ENCODE assay signal across 21 cellular contexts in genomic region chr18:13175266-13175665, GRCh38. TPM values are rescaled to one million over a fixed set of nuclear protein-coding genes. Genes with fewer than 3 reads are reported as not detected.
"Had no signal": no experiment of that assay in that cellular context is flagged by ENCODE, and none has a peak within 500 bp of the region (broad histone marks: within the 10 kb centered on the region; RNA-seq: fewer than 3 reads in every experiment).

No MANE protein-coding gene starts in this region.

- H3K4me2 ChIP-seq: neural progenitor cell had no signal

- H3K36me3 Mint-ChIP-seq: activated CD8-positive, alpha-beta memory T cell treated with anti-CD3 and anti-CD28 coated beads, Interleukin-2, amount 10 ng/mL, durations not matched to agents 7 days and 5 days; activated naive CD4-positive, alpha-beta T cell treated with anti-CD3 and anti-CD28 coated beads, Interleukin-2, amount 50 U/mL, for 24 hours; memory B cell; neural progenitor cell; stimulated activated effector memory CD8-positive, alpha-beta T cell treated with anti-CD3 and anti-CD28 coated beads, Interleukin-12 subunit alpha, Interleukin-12 subunit beta, amount 100 ng/mL, for 72 hours; T-cell had no signal

- H3K27ac Mint-ChIP-seq: activated CD4-positive, alpha-beta T cell treated with anti-CD3 and anti-CD28 coated beads, Interleukin-2, amount 10 ng/mL, durations not matched to agents 24 days and 14 days; activated CD8-positive, alpha-beta memory T cell treated with anti-CD3 and anti-CD28 coated beads, Interleukin-2, amount 10 ng/mL, durations not matched to agents 7 days and 5 days; activated CD8-positive, alpha-beta T cell treated with anti-CD3 and anti-CD28 coated beads for 36 hours; activated naive CD4-positive, alpha-beta T cell treated with anti-CD3 and anti-CD28 coated beads, Interleukin-2, amount 50 U/mL, for 24 hours; activated T-helper 1 cell treated with anti-CD3 and anti-CD28 coated beads, Interleukin-12 subunit alpha, Interleukin-12 subunit beta, Interleukin-2, Interleukin-4 antibody, amounts not matched to agents 30 ng/mL and 10 ng/mL and 1 ng/mL, durations not matched to agents 14 hours and 24 hours and 36 hours; memory B cell; neural progenitor cell; stimulated activated effector memory CD8-positive, alpha-beta T cell treated with anti-CD3 and anti-CD28 coated beads, Interleukin-12 subunit alpha, Interleukin-12 subunit beta, amount 100 ng/mL, for 72 hours; stimulated activated naive CD8-positive, alpha-beta T cell treated with anti-CD3 and anti-CD28 coated beads, Interleukin-15, amount 100 ng/mL, for 72 hours; T-cell; T-helper 2 cell treated with Interferon-gamma antibody and Interleukin-4, amounts not matched to agents 5 μg/mL and 100 μg/mL, for 36 hours had no signal

- H3K9me3 ChIP-seq: ascending aorta, tibial nerve had no signal

- H3K27ac ChIP-seq: ascending aorta, brain microvascular endothelial cell, foreskin keratinocyte, neural progenitor cell, tibial nerve, VCaP had no signal

- H3K9ac ChIP-seq: neural progenitor cell had no signal

- ATAC-seq: activated CD8-positive, alpha-beta memory T cell treated with anti-CD3 and anti-CD28 coated beads, Interleukin-2, amount 10 ng/mL, durations not matched to agents 7 days and 5 days; activated CD8-positive, alpha-beta T cell treated with anti-CD3 and anti-CD28 coated beads for 36 hours; T-cell had no signal

- H2AFZ ChIP-seq: neural progenitor cell had no signal

- H3K36me3 ChIP-seq: ascending aorta, brain microvascular endothelial cell, neural progenitor cell, tibial nerve had no signal

- H3K4me3 ChIP-seq: ascending aorta, neural progenitor cell, tibial nerve had no signal

- DNase-seq: activated CD4-positive, alpha-beta T cell treated with anti-CD3 and anti-CD28 coated beads, Interleukin-2, amount 10 ng/mL, durations not matched to agents 24 days and 14 days; activated CD8-positive, alpha-beta memory T cell treated with anti-CD3 and anti-CD28 coated beads, Interleukin-2, amount 10 ng/mL, durations not matched to agents 7 days and 5 days; activated gamma-delta T cell; brain microvascular endothelial cell; central memory CD4-positive, alpha-beta T cell; effector CD8-positive, alpha-beta T cell; erythroblast; hippocampal formation; stimulated activated naive CD8-positive, alpha-beta T cell treated with anti-CD3 and anti-CD28 coated beads, Interleukin-15, amount 100 ng/mL, for 72 hours; T-cell had no signal

- H3K9me3 Mint-ChIP-seq: activated CD4-positive, alpha-beta T cell treated with anti-CD3 and anti-CD28 coated beads, Interleukin-2, amount 10 ng/mL, durations not matched to agents 24 days and 14 days; activated CD8-positive, alpha-beta T cell treated with anti-CD3 and anti-CD28 coated beads for 36 hours; activated naive CD4-positive, alpha-beta T cell treated with anti-CD3 and anti-CD28 coated beads, Interleukin-2, amount 50 U/mL, for 24 hours; activated T-helper 1 cell treated with anti-CD3 and anti-CD28 coated beads, Interleukin-12 subunit alpha, Interleukin-12 subunit beta, Interleukin-2, Interleukin-4 antibody, amounts not matched to agents 30 ng/mL and 10 ng/mL and 1 ng/mL, durations not matched to agents 14 hours and 24 hours and 36 hours; neural progenitor cell; stimulated activated effector memory CD8-positive, alpha-beta T cell treated with anti-CD3 and anti-CD28 coated beads, Interleukin-12 subunit alpha, Interleukin-12 subunit beta, amount 100 ng/mL, for 72 hours; T-cell; T-helper 2 cell treated with Interferon-gamma antibody and Interleukin-4, amounts not matched to agents 5 μg/mL and 100 μg/mL, for 36 hours had no signal

- H3K4me1 ChIP-seq: ascending aorta, foreskin keratinocyte, neural progenitor cell had no signal

- H3K27me3 ChIP-seq: ascending aorta, brain microvascular endothelial cell, foreskin keratinocyte, neural progenitor cell, tibial nerve had no signal

RNA-seq across cellular contexts. Expression of gene LDLRAD4, which starts 43.3 kb away (rescaled TPM):
- total RNA-seq: foreskin keratinocyte had no signal
- polyA plus RNA-seq: foreskin keratinocyte had no signal
